In genomic region chr6:87472525-87473418, GRCh38 we compare ENCODE assay signal across 8 cellular contexts. TPM values are rescaled to one million over a fixed set of nuclear protein-coding genes. Genes with fewer than 3 reads are reported as not detected.
DNase-seq lines count a peak whose midpoint lies in the region; TF ChIP-seq lines count a peak whose summit lies in the region.

TSS of gene SLC35A1 (plus strand) at chr6:87472974. CDS start at chr6:87473004, 30 bp downstream.

- peak within 1 kb of the TSS; percentile 80 for H3K4me2 ChIP-seq in MM.1S (ENCODE audit: low read depth, low read length)
- H3K4me2 ChIP-seq in neural progenitor cell, result peak within 1 kb of the TSS; percentile 85

- H3K27me3 ChIP-seq in MM.1S (replicated peaks; ENCODE audit: insufficient read depth, low read length), result no peaks in the 10 kb centered on the region
- no peaks in the 10 kb centered on the region for H3K27me3 ChIP-seq in neural progenitor cell
- H3K27me3 ChIP-seq in stomach smooth muscle (ENCODE audit: control insufficient read depth in 1 of 2, insufficient read depth in 2 of 2, low read length in 2 of 2), result no peaks in the 10 kb centered on the region

- H3K9me3 Mint-ChIP-seq in neural progenitor cell, result no peaks in the 10 kb centered on the region

- no peaks in the 10 kb centered on the region for H3K36me3 ChIP-seq in MM.1S (replicated peaks; ENCODE audit: insufficient read depth, low read length)
- no peaks in the 10 kb centered on the region for H3K36me3 ChIP-seq in neural progenitor cell
- no peaks in the 10 kb centered on the region for H3K36me3 ChIP-seq in stomach smooth muscle (ENCODE audit: control insufficient read depth in 2 of 2, insufficient read depth in 2 of 2, low read length in 2 of 2)

- H3K4me1 Mint-ChIP-seq in neural progenitor cell, result peaks cover 7% of the 10 kb centered on the region

- H3K4me1 ChIP-seq in MM.1S (ENCODE audit: low read length) (0 out of 2 replicates have a peak, but pooled peaks cover 3% of the 10 kb centered on the region), neural progenitor cell (peaks cover 6% of the 10 kb centered on the region), stomach smooth muscle (ENCODE audit: control insufficient read depth, insufficient read depth, low read length) (peaks cover 5% of the 10 kb centered on the region)

- H3F3A ChIP-seq in MM.1S (ENCODE audit: insufficient read depth, low read length) (no peaks in the 10 kb centered on the region), neural progenitor cell (ENCODE audit: low read depth) (peaks cover 9% of the 10 kb centered on the region)

- no peaks in the 10 kb centered on the region for H3K9me2 ChIP-seq in MM.1S (replicated peaks; ENCODE audit: insufficient read depth, low read length)

- DNase-seq in GDM1 (lab: John Stamatoyannopoulos, UW), result peak; percentile 84
- DNase-seq in HCEC 1CT, result peak; percentile 78
- peak; percentile 79 for DNase-seq in MM.1S
- DNase-seq in SHP77 treated with DMSO at 0.1 percent for 48 hours (lab: John Stamatoyannopoulos, UW), result peak; percentile 85
- DNase-seq in activated gamma-delta T cell treated with anti-CD3 and anti-CD28 coated beads, Interleukin-2, amount 50 U/mL, for 16 hours (ENCODE audit: low read depth), result peak; percentile 80
- peak; percentile 86 for DNase-seq in foreskin melanocyte
- DNase-seq in neural progenitor cell (ENCODE audit: low spot score), result peak; percentile 87

- peaks cover 5% of the 10 kb centered on the region for H3K27me3 Mint-ChIP-seq in neural progenitor cell (ENCODE audit: insufficient read depth, low read depth)

- peak within 1 kb of the TSS; percentile 63; the same call in 1 of the 2 replicates for H3K27ac ChIP-seq in MM.1S (ENCODE audit: low read length)
- no peak within 1 kb of the TSS for H3K27ac ChIP-seq in neural progenitor cell
- H3K27ac ChIP-seq in stomach smooth muscle (ENCODE audit: low read length), result peak within 1 kb of the TSS; percentile 88

- H3K9me3 ChIP-seq in MM.1S (replicated peaks; ENCODE audit: insufficient read depth, low read length), result no peaks in the 10 kb centered on the region
- no peaks in the 10 kb centered on the region for H3K9me3 ChIP-seq in neural progenitor cell (ENCODE audit: low read depth)
- H3K9me3 ChIP-seq in stomach smooth muscle (ENCODE audit: control insufficient read depth in 2 of 2, low read length in 2 of 2), result no peaks in the 10 kb centered on the region

- H3K9ac ChIP-seq in MM.1S (ENCODE audit: low read length) (peak within 1 kb of the TSS; percentile 81), neural progenitor cell (no peak within 1 kb of the TSS), stomach smooth muscle (ENCODE audit: low read length in 2 of 2) (peak within 1 kb of the TSS; percentile 86 to 99)

- peak within 1 kb of the TSS; percentile 100 for H3K27ac Mint-ChIP-seq in neural progenitor cell

- TF ChIP-seq CTCF in MM.1S (IDR thresholded peaks at IDR 0.05; ENCODE audit: low read length) (no peak), neural progenitor cell (IDR thresholded peaks at IDR 0.05) (no peak)

- H3K4me3 Mint-ChIP-seq in neural progenitor cell, result peak within 1 kb of the TSS; percentile 99

- H4K20me1 ChIP-seq in MM.1S (ENCODE audit: insufficient read depth, low read length) (no peaks in the 10 kb centered on the region), neural progenitor cell (ENCODE audit: low read depth) (no peaks in the 10 kb centered on the region)

- H2AFZ ChIP-seq in MM.1S (ENCODE audit: low read length), result peak within 1 kb of the TSS; percentile 97
- H2AFZ ChIP-seq in neural progenitor cell (replicated peaks), result peak within 1 kb of the TSS; percentile 89

- H3K36me3 Mint-ChIP-seq in neural progenitor cell, result peaks cover 2% of the 10 kb centered on the region

- H3K4me3 ChIP-seq in MM.1S (ENCODE audit: low read length), result peak within 1 kb of the TSS; percentile 90
- peak within 1 kb of the TSS; percentile 69 for H3K4me3 ChIP-seq in neural progenitor cell
- peak within 1 kb of the TSS; percentile 82 to 96 for H3K4me3 ChIP-seq in stomach smooth muscle (ENCODE audit: low read length in 2 of 2)

- H3K79me2 ChIP-seq in MM.1S (ENCODE audit: low read length) (peaks cover 33% of the 10 kb centered on the region), neural progenitor cell (ENCODE audit: low read depth) (peaks cover 8% of the 10 kb centered on the region)

RNA-seq across cellular contexts. Expression of gene SLC35A1, which starts in this region (rescaled TPM):
- total RNA-seq in neural progenitor cell (ENCODE audit: low replicate concordance), result 19.9 and 34.6 TPM in 2 replicates
